ENCODE assay signal across 17 cellular contexts in the genomic region with DNA sequence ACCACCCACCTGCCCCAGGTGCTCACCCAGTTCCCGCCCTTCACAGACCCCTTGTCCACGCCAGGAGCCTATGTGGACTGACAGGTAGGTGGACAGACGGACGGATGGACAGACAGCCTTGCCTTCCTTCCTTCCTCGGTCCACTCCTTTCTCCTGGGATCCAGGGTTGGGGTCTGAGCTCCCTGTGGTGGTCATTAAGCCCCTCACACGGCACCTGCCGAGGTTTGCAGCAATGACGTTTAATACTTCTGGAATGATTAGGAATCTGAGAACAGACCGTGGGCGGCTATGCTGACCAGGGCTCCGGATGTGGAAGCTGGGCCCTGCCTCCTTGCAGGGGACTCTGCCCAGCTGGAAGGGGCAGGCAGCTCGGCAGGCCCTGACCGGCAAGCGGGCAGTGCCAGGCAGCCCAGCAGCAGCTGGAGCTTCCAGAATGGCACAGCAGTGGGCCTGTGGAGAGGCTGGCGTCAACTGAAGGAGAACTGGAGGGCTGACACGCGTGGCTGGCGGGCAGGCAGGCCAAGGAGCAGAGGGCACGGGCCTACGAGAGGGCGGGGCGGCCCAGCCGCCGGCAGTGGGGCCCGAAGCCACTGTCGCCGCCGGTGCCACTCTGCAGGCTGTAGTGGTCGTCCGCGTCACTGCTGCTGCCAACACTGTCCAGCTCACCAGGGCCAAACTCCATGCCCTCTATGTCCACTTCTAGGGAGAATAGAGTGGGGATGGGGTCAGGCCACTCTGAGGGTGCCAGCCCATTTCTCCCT. TPM values are rescaled to one million over a fixed set of nuclear protein-coding genes. Genes with fewer than 3 reads are reported as not detected.
DNase-seq lines count a peak whose midpoint lies in the region; ATAC-seq, FAIRE-seq and TF ChIP-seq lines count a peak whose summit lies in the region.
"Had no signal": no experiment of that assay in that cellular context is flagged by ENCODE, and none has a peak within 500 bp of the region (broad histone marks: within the 10 kb centered on the region; RNA-seq: fewer than 3 reads in every experiment).

No MANE protein-coding gene starts in this region.

- no peak overlapping the region for H3K4me3 Mint-ChIP-seq in activated CD8-positive, alpha-beta memory T cell treated with anti-CD3 and anti-CD28 coated beads, Interleukin-2, amount 10 ng/mL, durations not matched to agents 7 days and 5 days
- H3K4me3 Mint-ChIP-seq: WTC11 had no signal

- H3K4me2 ChIP-seq in Karpas-422 (ENCODE audit: low read depth, low read length, poor library complexity, severe bottlenecking): no peak overlapping the region

- 90 to 92% methylated on average over 24 to 25 of the region's 31 CpGs for WGBS in body of pancreas, 2 donors
- WGBS in pancreas, 2 donors: 91 to 92% methylated on average over 28 to 31 of the region's 31 CpGs

- peak; percentile 45 for DNase-seq in activated CD8-positive, alpha-beta memory T cell treated with anti-CD3 and anti-CD28 coated beads, Interleukin-2, amount 50 U/mL, for 48 hours
- DNase-seq in activated CD8-positive, alpha-beta memory T cell treated with anti-CD3 and anti-CD28 coated beads, Interleukin-2, amount 10 ng/mL, durations not matched to agents 7 days and 5 days: no peak
- DNase-seq in Daoy (ENCODE audit: low read depth): peak; percentile 0
- peak in 3 of 4 donors; percentile 4 to 11 (median 11) for DNase-seq in body of pancreas
- peak in 5 of 6 donors; percentile 6 to 52 (median 14) for DNase-seq in pancreas
- DNase-seq in Karpas-422: no peak
- DNase-seq in brain microvascular endothelial cell: no peak
- DNase-seq: ACHN; amniotic stem cell; colonic mucosa; KBM-7; NCI-H1092 treated with DMSO at 0.1 percent for 48 hours; occipital lobe; small intestine; stimulated activated naive CD4-positive, alpha-beta T cell had no signal

- intact Hi-C loops in body of pancreas (cut with DNase I) (no loop called here), pancreas (cut with DNase I) (no loop called here)

- H3K4me1 Mint-ChIP-seq in activated CD8-positive, alpha-beta memory T cell treated with anti-CD3 and anti-CD28 coated beads, Interleukin-2, amount 10 ng/mL, durations not matched to agents 7 days and 5 days: peaks cover 3% of the 10 kb centered on the region

- no peak for TF ChIP-seq POLR2A in body of pancreas (IDR thresholded peaks at IDR 0.05)

- H3K79me2 ChIP-seq in Karpas-422 (ENCODE audit: low read length): no peaks in the 10 kb centered on the region

- in situ Hi-C loops in brain microvascular endothelial cell (cut with HindIII; ENCODE audit: low pct_ligation_motif_present, low sequenced_read_pairs): no loop called here

- H3K9me3 ChIP-seq in body of pancreas (no peaks in the 10 kb centered on the region), pancreas (no peaks in the 10 kb centered on the region), Karpas-422 (ENCODE audit: low read length) (no peaks in the 10 kb centered on the region)
- H3K9me3 ChIP-seq: colonic mucosa had no signal

- ATAC-seq in activated CD8-positive, alpha-beta memory T cell treated with anti-CD3 and anti-CD28 coated beads, Interleukin-2, amount 10 ng/mL, durations not matched to agents 7 days and 5 days: no peak
- ATAC-seq in body of pancreas (no peak), pancreas (no peak), GM21360 (IDR thresholded peaks at IDR 0.05; ENCODE audit: unreplicated experiment) (no peak)
- ATAC-seq: WTC11 had no signal

- H3K9me2 ChIP-seq in Karpas-422 (replicated peaks; ENCODE audit: insufficient read depth, low read length): no peaks in the 10 kb centered on the region

- FAIRE-seq in pancreas (lab: Jason Lieb, UNC): no peak
- FAIRE-seq: small intestine had no signal

- H3K36me3 ChIP-seq in body of pancreas (replicated peaks in 1 of 2; ENCODE audit: insufficient read depth in 1 of 2, low read depth in 2 of 2) (peaks cover 0 to 35% of the 10 kb centered on the region in 2 donors), pancreas (peaks cover 0 to 23% (median 0%) of the 10 kb centered on the region in 3 donors), Karpas-422 (ENCODE audit: insufficient read depth, low read length) (no peaks in the 10 kb centered on the region), brain microvascular endothelial cell (replicated peaks) (peaks cover 37% of the 10 kb centered on the region)

- no peaks in the 10 kb centered on the region for H3K36me3 Mint-ChIP-seq in activated CD8-positive, alpha-beta memory T cell treated with anti-CD3 and anti-CD28 coated beads, Interleukin-2, amount 10 ng/mL, durations not matched to agents 7 days and 5 days
- H3K36me3 Mint-ChIP-seq: WTC11 had no signal

- H3K27me3 Mint-ChIP-seq in activated CD8-positive, alpha-beta memory T cell treated with anti-CD3 and anti-CD28 coated beads, Interleukin-2, amount 10 ng/mL, durations not matched to agents 7 days and 5 days: no peaks in the 10 kb centered on the region

- no peak overlapping the region for H3K27ac Mint-ChIP-seq in activated CD8-positive, alpha-beta memory T cell treated with anti-CD3 and anti-CD28 coated beads, Interleukin-2, amount 10 ng/mL, durations not matched to agents 7 days and 5 days
- H3K27ac Mint-ChIP-seq: WTC11 had no signal

- no peaks in the 10 kb centered on the region for H3K9me3 Mint-ChIP-seq in activated CD8-positive, alpha-beta memory T cell treated with anti-CD3 and anti-CD28 coated beads, Interleukin-2, amount 10 ng/mL, durations not matched to agents 7 days and 5 days (ENCODE audit: low read depth)

- TF ChIP-seq CTCF in body of pancreas (IDR thresholded peaks at IDR 0.05): no peak
- no peak for TF ChIP-seq CTCF in pancreas (IDR thresholded peaks at IDR 0.05)
- TF ChIP-seq CTCF in brain microvascular endothelial cell (IDR thresholded peaks at IDR 0.05; ENCODE audit: low read depth, low read length, missing control alignments): no peak

- no peaks in the 10 kb centered on the region for H4K20me1 ChIP-seq in Karpas-422 (ENCODE audit: insufficient read depth, low read depth, low read length)

- H3K9ac ChIP-seq in Karpas-422 (ENCODE audit: low read length): no peak overlapping the region

- H3K4me1 ChIP-seq in body of pancreas (peaks cover 4% of the 10 kb centered on the region), pancreas (no peaks in the 10 kb centered on the region), Karpas-422 (ENCODE audit: low read length) (peaks cover under 1% of the 10 kb centered on the region)
- H3K4me1 ChIP-seq: colonic mucosa had no signal

- CTCF ChIA-PET in activated CD8-positive, alpha-beta memory T cell treated with anti-CD3 and anti-CD28 coated beads, Interleukin-2, amount 10 ng/mL, durations not matched to agents 7 days and 5 days (lab: Charles Lee): interaction anchor here (2.6 kb wide), 1 partner anchor 12 kb away, joined by 5 read pairs; a partner anchor contains a TSS

- no peak overlapping the region for H2AFZ ChIP-seq in Karpas-422 (ENCODE audit: low read length)

- H3K4me3 ChIP-seq in body of pancreas: no peak overlapping the region
- no peak overlapping the region for H3K4me3 ChIP-seq in pancreas
- no peak overlapping the region for H3K4me3 ChIP-seq in Karpas-422 (ENCODE audit: low read length)
- no peak overlapping the region for H3K4me3 ChIP-seq in brain microvascular endothelial cell (ENCODE audit: low read depth, low read length)
- H3K4me3 ChIP-seq: colonic mucosa had no signal

- H3K27me3 ChIP-seq in body of pancreas: no peaks in the 10 kb centered on the region
- no peaks in the 10 kb centered on the region for H3K27me3 ChIP-seq in pancreas
- H3K27me3 ChIP-seq in Karpas-422 (ENCODE audit: low read length): no peaks in the 10 kb centered on the region
- no peaks in the 10 kb centered on the region for H3K27me3 ChIP-seq in brain microvascular endothelial cell (replicated peaks)
- H3K27me3 ChIP-seq: colonic mucosa had no signal

- H3K27ac ChIP-seq in body of pancreas (no peak overlapping the region), pancreas (no peak overlapping the region), Karpas-422 (ENCODE audit: low read length) (no peak overlapping the region), brain microvascular endothelial cell (no peak overlapping the region)
- H3K27ac ChIP-seq: colonic mucosa had no signal

RNA-seq across cellular contexts. Expression of a gene that starts 8.3 kb away (rescaled TPM):
- 10 to 100 TPM; 29.8 to 34.5 TPM for total RNA-seq in activated CD8-positive, alpha-beta memory T cell treated with anti-CD3 and anti-CD28 coated beads, Interleukin-2, amount 10 ng/mL, durations not matched to agents 7 days and 5 days
- total RNA-seq in Daoy (2014; rRNA removed; shearing (Covaris generic)): 13.4 and 29.3 TPM in 2 replicates
- total RNA-seq in body of pancreas: 10 to 100 TPM in 1 of 2 donors, 1 to 10 TPM in 1; 7.3 to 11.9 TPM
- 1 to 10 TPM; 4.1 to 7.9 (median 5.7) TPM for total RNA-seq in pancreas
- 1 to 10 TPM; 8.5 to 9.6 TPM for polyA plus RNA-seq in pancreas
- 13.7 and 14.6 TPM in 2 replicates for total RNA-seq in Karpas-422 (2014; rRNA removed; shearing (Covaris generic); ENCODE audit: low replicate concordance)

RNA-seq across cellular contexts. Expression of a gene that starts 8.3 kb away (rescaled TPM):
- total RNA-seq in activated CD8-positive, alpha-beta memory T cell treated with anti-CD3 and anti-CD28 coated beads, Interleukin-2, amount 10 ng/mL, durations not matched to agents 7 days and 5 days: 1 to 10 TPM; 5.5 to 5.6 TPM
- total RNA-seq in Daoy (2014; rRNA removed; shearing (Covaris generic)): 0.54 and 1.4 TPM in 2 replicates
- total RNA-seq in body of pancreas: 1 to 10 TPM; 4.9 to 5.9 TPM
- total RNA-seq in pancreas: 1 to 10 TPM in 5 of 6 donors, under 1 TPM in 1; 0.95 to 2.3 (median 1.9) TPM
- polyA plus RNA-seq in pancreas: 1 to 10 TPM; 2.5 to 3.6 TPM
- total RNA-seq in Karpas-422 (2014; rRNA removed; shearing (Covaris generic); ENCODE audit: low replicate concordance): 2.7 and 4.3 TPM in 2 replicates

RNA-seq across cellular contexts. Expression of a gene that starts 11.7 kb away (rescaled TPM):
- 10 to 100 TPM; 13.7 to 14.3 TPM for total RNA-seq in activated CD8-positive, alpha-beta memory T cell treated with anti-CD3 and anti-CD28 coated beads, Interleukin-2, amount 10 ng/mL, durations not matched to agents 7 days and 5 days
- 5.8 and 7.5 TPM in 2 replicates for total RNA-seq in Daoy (2014; rRNA removed; shearing (Covaris generic))
- 10 to 100 TPM; 40.7 to 45.5 TPM for total RNA-seq in body of pancreas
- total RNA-seq in pancreas: 10 to 100 TPM; 14.8 to 35.8 (median 24.7) TPM
- polyA plus RNA-seq in pancreas: 10 to 100 TPM; 29.6 to 51.4 TPM
- total RNA-seq in Karpas-422 (2014; rRNA removed; shearing (Covaris generic); ENCODE audit: low replicate concordance): 33.2 and 73.9 TPM in 2 replicates

Comparison
In these comparisons a context has a peak if more than half of its experiments do, and no peak if none do; other contexts are left out.
1. DNase-seq: peak in activated CD8-positive, alpha-beta memory T cell treated with anti-CD3 and anti-CD28 coated beads, Interleukin-2, amount 50 U/mL, for 48 hours (single experiment), Daoy (single experiment), body of pancreas (3 of 4) and pancreas (5 of 6); none in activated CD8-positive, alpha-beta memory T cell treated with anti-CD3 and anti-CD28 coated beads, Interleukin-2, amount 10 ng/mL, durations not matched to agents 7 days and 5 days (single experiment), Karpas-422 (single experiment) and brain microvascular endothelial cell (single experiment).